8 cellular contexts compared by ENCODE assay signal in the genomic region with DNA sequence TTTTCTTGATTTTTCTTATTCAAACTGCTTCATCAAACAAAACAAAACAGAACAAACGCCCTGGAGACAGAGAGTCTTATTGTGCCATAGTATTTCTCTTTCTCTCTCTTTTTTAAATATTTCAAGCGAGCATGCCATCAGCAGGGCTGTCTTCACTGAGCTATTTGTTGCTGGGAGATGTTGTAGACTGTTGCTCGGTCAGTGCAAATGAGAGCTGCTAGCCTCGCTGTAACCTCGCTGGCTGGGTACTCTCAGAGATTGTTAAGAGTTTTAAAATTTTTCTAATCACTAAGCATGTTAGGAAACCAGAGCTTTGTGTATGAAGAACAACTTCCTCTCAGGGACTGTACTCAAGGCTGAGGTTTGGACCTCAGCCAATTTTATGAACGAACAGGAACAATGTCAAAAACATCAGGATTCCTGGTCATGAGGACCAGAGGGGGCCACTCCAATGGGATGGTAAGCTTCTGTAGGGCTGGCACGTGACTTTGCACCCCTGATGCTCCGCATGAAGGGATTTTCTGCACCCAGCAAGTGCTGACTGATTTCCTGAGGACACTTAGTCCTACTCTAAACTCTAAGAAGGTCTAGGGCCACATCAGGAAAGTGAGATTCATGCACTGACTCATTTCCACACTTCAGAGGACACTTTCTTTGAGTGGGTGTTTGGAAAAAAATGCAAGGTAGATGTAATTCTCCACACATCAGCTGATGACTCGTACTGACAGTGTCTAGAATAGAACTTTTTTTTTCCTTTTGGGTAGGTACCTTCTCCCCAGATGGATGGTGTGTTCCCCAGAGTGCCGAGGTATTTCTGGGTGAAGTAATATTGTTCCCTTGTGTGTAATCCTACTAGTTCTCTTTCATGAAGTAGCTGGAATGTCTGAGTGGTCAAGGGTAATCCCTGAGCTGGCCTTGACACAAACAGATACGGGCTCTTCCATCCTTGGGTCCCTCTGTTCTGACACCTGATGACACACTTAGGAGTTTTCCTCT. TPM values are rescaled to one million over a fixed set of nuclear protein-coding genes. Genes with fewer than 3 reads are reported as not detected.
DNase-seq lines count a peak whose midpoint lies in the region; ATAC-seq and TF ChIP-seq lines count a peak whose summit lies in the region.

No MANE protein-coding gene starts in this region.

- no peaks in the 10 kb centered on the region for H4K20me1 ChIP-seq in DOHH2 (ENCODE audit: control insufficient read depth, insufficient read depth, low read depth, low read length)

- peak overlapping the region in 2 of 4 donors; percentile 57 to 77 for H3K4me3 Mint-ChIP-seq in IgD-negative memory B cell

- H3K9me3 ChIP-seq in DOHH2 (ENCODE audit: control insufficient read depth, insufficient read depth, low read length), result no peaks in the 10 kb centered on the region

- H3K27me3 Mint-ChIP-seq in IgD-negative memory B cell, result peaks cover 16% of the 10 kb centered on the region

- H3K27me3 ChIP-seq in DOHH2 (ENCODE audit: control insufficient read depth, low read length), result no peaks in the 10 kb centered on the region; the same call in 1 of the 2 replicates

- peak overlapping the region in 2 of 3 donors; percentile 8 to 64 for H3K27ac Mint-ChIP-seq in IgD-negative memory B cell

- no peaks in the 10 kb centered on the region for H3K79me2 ChIP-seq in DOHH2 (ENCODE audit: control insufficient read depth, low read length)

- no peaks in the 10 kb centered on the region for H3K36me3 ChIP-seq in DOHH2 (ENCODE audit: control insufficient read depth, low read length)

- no peaks in the 10 kb centered on the region for H3F3A ChIP-seq in DOHH2 (ENCODE audit: control insufficient read depth, insufficient read depth)

- TF ChIP-seq CTCF in DOHH2 (IDR thresholded peaks at IDR 0.05; ENCODE audit: low read depth, low read length, poor library complexity, severe bottlenecking), result no peak

- DNase-seq in activated CD4-positive, alpha-beta T cell treated with anti-CD3 and anti-CD28 coated beads, Interleukin-2, amount 50 U/mL, for 48 hours, result peak; percentile 52 to 70
- DNase-seq in fibroblast of gingiva (ENCODE audit: low read depth), result peak; percentile 84
- DNase-seq in sciatic nerve (ENCODE audit: low spot score), result no peak
- DNase-seq in germinal center (ENCODE audit: low spot score), result no peak
- no peak for DNase-seq in NCI-H187 treated with DMSO at 0.1 percent for 48 hours (lab: John Stamatoyannopoulos, UW)

- peaks cover 7% of the 10 kb centered on the region for H3K4me1 ChIP-seq in DOHH2 (ENCODE audit: control insufficient read depth, low read length)

- H3K36me3 Mint-ChIP-seq in IgD-negative memory B cell, result peaks cover 2% of the 10 kb centered on the region

- ATAC-seq in GM21526 (IDR thresholded peaks at IDR 0.05; ENCODE audit: low FRiP score, unreplicated experiment) (peak; percentile 82), sciatic nerve (peak; percentile 94)

- no peak overlapping the region for H3K27ac ChIP-seq in DOHH2 (ENCODE audit: low read depth, low read length)

- H3K4me2 ChIP-seq in DOHH2 (ENCODE audit: low read length), result peak overlapping the region; percentile 26; the same call in 1 of the 2 replicates

- H3K9me2 ChIP-seq in DOHH2 (replicated peaks; ENCODE audit: control insufficient read depth, low read length), result no peaks in the 10 kb centered on the region

- H3K4me1 Mint-ChIP-seq in IgD-negative memory B cell, result peaks cover 3 to 10% (median 10%) of the 10 kb centered on the region in 3 donors

- intact Hi-C loops in sciatic nerve (cut with DNase I), result no loop called here

- H3K9me3 Mint-ChIP-seq in IgD-negative memory B cell, result no peaks in the 10 kb centered on the region

- no peak overlapping the region for H3K4me3 ChIP-seq in DOHH2 (ENCODE audit: low read length)

RNA-seq across cellular contexts. Expression of a gene that starts 59.7 kb away (rescaled TPM):
- polyA plus RNA-seq in IgD-negative memory B cell, result not detected
- 49.9 TPM for total RNA-seq in sciatic nerve

Comparison
In these comparisons a context has a peak if more than half of its experiments do, and no peak if none do; other contexts are left out.
1. DNase-seq: peak in activated CD4-positive, alpha-beta T cell treated with anti-CD3 and anti-CD28 coated beads, Interleukin-2, amount 50 U/mL, for 48 hours (2 of 2) and fibroblast of gingiva (single experiment); none in sciatic nerve (single experiment), germinal center (single experiment) and NCI-H187 treated with DMSO at 0.1 percent for 48 hours (single experiment).